8 cellular contexts compared by ENCODE assay signal in genomic region chr19:5578094-5578846, GRCh38. TPM values are rescaled to one million over a fixed set of nuclear protein-coding genes. Genes with fewer than 3 reads are reported as not detected.
DNase-seq lines count a peak whose midpoint lies in the region; ATAC-seq and TF ChIP-seq lines count a peak whose summit lies in the region.

No MANE protein-coding gene starts in this region.

- TF ChIP-seq EP300 in suprapubic skin (IDR thresholded peaks at IDR 0.05), result no peak

- TF ChIP-seq CTCF in C4-2B (conservative IDR thresholded peaks at IDR 0.05), result peak; percentile 99
- peak; percentile 100 for TF ChIP-seq CTCF in HFFc6 (IDR thresholded peaks at IDR 0.05)
- TF ChIP-seq CTCF in Peyer's patch (IDR thresholded peaks at IDR 0.05), result peak; percentile 77 to 98 (median 90)
- TF ChIP-seq CTCF in fibroblast of mammary gland (conservative IDR thresholded peaks at IDR 0.05; ENCODE audit: control insufficient read depth, insufficient read depth, low read depth, low read length), result peak; percentile 88
- TF ChIP-seq CTCF in suprapubic skin (IDR thresholded peaks at IDR 0.05), result peak; percentile 88 to 97

- no peak for ATAC-seq in GM19467 (IDR thresholded peaks at IDR 0.05; ENCODE audit: unreplicated experiment)

- H2BK5ac ChIP-seq in neuronal stem cell (ENCODE audit: low read length), result no peak overlapping the region

- peak overlapping the region; percentile 36 for H2BK120ac ChIP-seq in neuronal stem cell (ENCODE audit: low read depth, low read length)

- peak overlapping the region; percentile 62 for H3K4me3 Mint-ChIP-seq in HFFc6

- H3K79me1 ChIP-seq in neuronal stem cell (ENCODE audit: low read depth, low read length), result no peaks in the 10 kb centered on the region

- DNase-seq in HFFc6 (peak; percentile 9), Peyer's patch (peak; percentile 38 to 82 (median 81)), fibroblast of mammary gland (ENCODE audit: low read depth) (peak; percentile 48), neuronal stem cell (ENCODE audit: low spot score) (peak; percentile 72), suprapubic skin (ENCODE audit: low spot score in 2 of 2) (peak in 1 of 2 donors; percentile 84)
- peak; percentile 77 to 81 for DNase-seq in activated T-cell treated with anti-CD3 and anti-CD28 coated beads, Interleukin-2, amount 50 U/mL, for 48 hours

- H3K27ac Mint-ChIP-seq in HFFc6, result no peak overlapping the region

- H3K4me3 ChIP-seq in Peyer's patch (no peak overlapping the region), fibroblast of mammary gland (ENCODE audit: control insufficient read depth, low read depth, low read length) (no peak overlapping the region), neuronal stem cell (ENCODE audit: low read length in 2 of 2) (peak overlapping the region in 1 of 2 donors; percentile 8), suprapubic skin (peak overlapping the region; percentile 19)

- H3K4me1 Mint-ChIP-seq in HFFc6 (ENCODE audit: low read depth), result peaks cover 11% of the 10 kb centered on the region

- no peak overlapping the region for H3K4ac ChIP-seq in neuronal stem cell (ENCODE audit: low read length)

- no peaks in the 10 kb centered on the region for H3K9me3 Mint-ChIP-seq in HFFc6

- H3K4me1 ChIP-seq in Peyer's patch (peaks cover 0 to 4% (median 0%) of the 10 kb centered on the region in 4 donors), neuronal stem cell (ENCODE audit: control insufficient read depth in 2 of 2, insufficient read depth in 1 of 2, low read depth in 1 of 2, low read length in 2 of 2) (peaks cover 2 to 8% of the 10 kb centered on the region in 2 donors), suprapubic skin (peaks cover 14% of the 10 kb centered on the region)

- no peak overlapping the region for H4K8ac ChIP-seq in neuronal stem cell (ENCODE audit: low read depth, low read length)

- H2AK5ac ChIP-seq in neuronal stem cell (ENCODE audit: low read depth, low read length), result no peak overlapping the region

- peak overlapping the region; percentile 58 for H2BK12ac ChIP-seq in neuronal stem cell (ENCODE audit: low read length)

- H3K9ac ChIP-seq in neuronal stem cell (ENCODE audit: low read depth, low read length, poor library complexity), result no peak overlapping the region

- WGBS in neuronal stem cell (ENCODE audit: extremely low coverage in 2 of 2, insufficient read length in 2 of 2, insufficient replicate concordance in 1 of 2), 2 donors, result no CpG with 5 or more reads among the region's 28 CpGs
- WGBS in suprapubic skin, result 21% methylated on average over 27 of the region's 28 CpGs

- no peak overlapping the region for H2BK15ac ChIP-seq in neuronal stem cell (ENCODE audit: low read length)

- TF ChIP-seq POLR2A in Peyer's patch (IDR thresholded peaks at IDR 0.05), result no peak
- TF ChIP-seq POLR2A in suprapubic skin (IDR thresholded peaks at IDR 0.05), result no peak

- H3K27me3 ChIP-seq in Peyer's patch, result no peaks in the 10 kb centered on the region
- H3K27me3 ChIP-seq in neuronal stem cell (ENCODE audit: control insufficient read depth in 3 of 3, insufficient read depth in 3 of 3, low read depth in 1 of 3, low read length in 3 of 3), result no peaks in the 10 kb centered on the region
- no peaks in the 10 kb centered on the region for H3K27me3 ChIP-seq in suprapubic skin

- H3K27me3 Mint-ChIP-seq in HFFc6 (ENCODE audit: insufficient read depth), result no peaks in the 10 kb centered on the region

- H3K36me3 Mint-ChIP-seq in HFFc6 (ENCODE audit: low read depth), result no peaks in the 10 kb centered on the region

- H3K9me3 ChIP-seq in Peyer's patch (no peaks in the 10 kb centered on the region), neuronal stem cell (replicated peaks in 1 of 2; ENCODE audit: control insufficient read depth in 2 of 2, insufficient read depth in 1 of 2, low read depth in 1 of 2, low read length in 2 of 2) (no peaks in the 10 kb centered on the region), suprapubic skin (no peaks in the 10 kb centered on the region)

- H4K91ac ChIP-seq in neuronal stem cell (ENCODE audit: low read depth, low read length, poor library complexity), result no peak overlapping the region

- peak overlapping the region; percentile 53 for H3K27ac ChIP-seq in C4-2B
- peak overlapping the region in 1 of 4 donors; percentile 12 for H3K27ac ChIP-seq in Peyer's patch
- H3K27ac ChIP-seq in neuronal stem cell (replicated peaks; ENCODE audit: low read length), result no peak overlapping the region
- H3K27ac ChIP-seq in suprapubic skin, result peak overlapping the region; percentile 88

- H3K4me2 ChIP-seq in neuronal stem cell (ENCODE audit: insufficient read depth, low read length, poor library complexity, severe bottlenecking), result no peak overlapping the region

- H2AFZ ChIP-seq in neuronal stem cell (ENCODE audit: low read length), result peak overlapping the region; percentile 91

- peak overlapping the region; percentile 90 for H3K18ac ChIP-seq in neuronal stem cell (ENCODE audit: low read length)

- no peak overlapping the region for H3K14ac ChIP-seq in neuronal stem cell (ENCODE audit: low read length)

- H3K36me3 ChIP-seq in Peyer's patch, result peaks cover 0 to 8% (median 0%) of the 10 kb centered on the region in 3 donors
- H3K36me3 ChIP-seq in neuronal stem cell (replicated peaks in 1 of 2; ENCODE audit: control insufficient read depth in 2 of 2, insufficient read depth in 2 of 2, low read length in 2 of 2), result peaks cover 5 to 14% of the 10 kb centered on the region in 2 donors
- H3K36me3 ChIP-seq in suprapubic skin, result peaks cover 12% of the 10 kb centered on the region

- peak overlapping the region; percentile 1 for H3K23ac ChIP-seq in neuronal stem cell (ENCODE audit: low read depth, low read length, poor library complexity)

RNA-seq across cellular contexts. Expression of gene TINCR, which starts 10.5 kb away (rescaled TPM):
- under 1 TPM in 5 of 6 experiments, not detected in 1; 0.05 to 0.34 (median 0.13) TPM for total RNA-seq in HFFc6 (2021; fragmentation: NEBNext Ultra II Directional; extraction: Animal tissue kit (Norgen Biotek cat#: 25700))
- total RNA-seq in Peyer's patch (1 to 10 TPM in 2 of 4 donors, under 1 TPM in 1, not detected in 1; 0.67 to 2.6 (median 1.2) TPM), suprapubic skin (100 to 1,000 TPM; 173 to 255 (median 185) TPM)
- polyA plus RNA-seq in neuronal stem cell (2013, experiment 1 of 2), result 7.6 TPM
- 8.0 TPM for polyA plus RNA-seq in neuronal stem cell (2013, experiment 2 of 2)

RNA-seq across cellular contexts. Expression of gene SAFB2, which starts 44.3 kb away (rescaled TPM):
- total RNA-seq in HFFc6 (2021; fragmentation: NEBNext Ultra II Directional; extraction: Animal tissue kit (Norgen Biotek cat#: 25700)), result 10 to 100 TPM; 30.4 to 41.8 (median 37.3) TPM
- total RNA-seq in Peyer's patch (100 to 1,000 TPM in 3 of 4 donors, 10 to 100 TPM in 1; 59.5 to 200 (median 121) TPM), suprapubic skin (100 to 1,000 TPM in 1 of 4 donors, 10 to 100 TPM in 3; 22.9 to 105 (median 28.8) TPM)
- polyA plus RNA-seq in neuronal stem cell (2013, experiment 1 of 2), result 32.8 TPM
- polyA plus RNA-seq in neuronal stem cell (2013, experiment 2 of 2), result 33.4 TPM

RNA-seq across cellular contexts. Expression of gene SAFB, which starts 44.6 kb away (rescaled TPM):
- 10 to 100 TPM; 41.7 to 53.6 (median 49.3) TPM for total RNA-seq in HFFc6 (2021; fragmentation: NEBNext Ultra II Directional; extraction: Animal tissue kit (Norgen Biotek cat#: 25700))
- 100 to 1,000 TPM in 3 of 4 donors, 10 to 100 TPM in 1; 86.3 to 374 (median 163) TPM for total RNA-seq in Peyer's patch
- polyA plus RNA-seq in neuronal stem cell (2013, experiment 1 of 2), result 64.3 TPM
- 62.1 TPM for polyA plus RNA-seq in neuronal stem cell (2013, experiment 2 of 2)
- 100 to 1,000 TPM in 1 of 4 donors, 10 to 100 TPM in 3; 46.3 to 181 (median 63.7) TPM for total RNA-seq in suprapubic skin

Comparison
In these comparisons a context has a peak if more than half of its experiments do, and no peak if none do; other contexts are left out.
1. RNA of gene TINCR, which starts 10.5 kb away (total RNA-seq): 173 to 255 TPM in suprapubic skin; 0.67 to 2.6 TPM in Peyer's patch and 0.05 to 0.34 TPM in HFFc6; every median in the first group is over 10 times any median in the second.
2. Peak in every context shown above with its lines, with median percentiles within 50 percentile points of each other: CTCF ChIP-seq.